Comparison of ENCODE assay signal across 19 cellular contexts in the genomic region with DNA sequence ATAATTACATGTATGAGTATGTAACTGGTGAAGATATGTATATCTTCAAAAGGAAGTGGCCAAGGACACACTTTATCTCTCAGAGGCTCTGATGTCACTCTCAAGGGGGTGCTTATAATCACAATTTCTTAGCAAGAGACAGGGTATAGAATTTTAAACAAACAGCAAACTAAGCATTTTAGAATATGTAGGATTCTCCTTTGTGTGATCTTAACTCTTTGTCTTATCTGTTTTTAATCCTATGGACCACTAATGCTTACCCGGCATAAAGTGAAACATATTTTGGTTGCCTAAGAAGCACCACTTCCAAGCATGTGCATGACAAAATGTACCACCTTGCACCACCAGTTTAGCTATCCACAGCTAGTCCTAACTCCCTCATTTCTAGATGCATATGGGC. TPM values are rescaled to one million over a fixed set of nuclear protein-coding genes. Genes with fewer than 3 reads are reported as not detected.
DNase-seq lines count a peak whose midpoint lies in the region; ATAC-seq and TF ChIP-seq lines count a peak whose summit lies in the region.
"Had no signal": no experiment of that assay in that cellular context is flagged by ENCODE, and none has a peak within 500 bp of the region (broad histone marks: within the 10 kb centered on the region; RNA-seq: fewer than 3 reads in every experiment).

No MANE protein-coding gene starts in this region.

- H3K27me3 Mint-ChIP-seq in activated T-cell treated with anti-CD3 and anti-CD28 coated beads, Interleukin-2, amount 50 U/mL, for 24 hours: no peaks in the 10 kb centered on the region
- no peaks in the 10 kb centered on the region for H3K27me3 Mint-ChIP-seq in CD8-positive, alpha-beta T cell (ENCODE audit: low read depth)
- no peaks in the 10 kb centered on the region for H3K27me3 Mint-ChIP-seq in activated CD8-positive, alpha-beta T cell treated with anti-CD3 and anti-CD28 coated beads for 36 hours
- no peaks in the 10 kb centered on the region for H3K27me3 Mint-ChIP-seq in naive thymus-derived CD8-positive, alpha-beta T cell
- no peaks in the 10 kb centered on the region for H3K27me3 Mint-ChIP-seq in Caco-2 (ENCODE audit: insufficient read depth, unreplicated experiment)

- H3K9me3 ChIP-seq in CD8-positive, alpha-beta T cell (ENCODE audit: low read length): no peaks in the 10 kb centered on the region
- H3K9me3 ChIP-seq in Caco-2 (no peaks in the 10 kb centered on the region), stomach (no peaks in the 10 kb centered on the region)
- H3K9me3 ChIP-seq: body of pancreas, SJCRH30 had no signal

- H3K4me3 ChIP-seq in CD8-positive, alpha-beta T cell (ENCODE audit: low read depth, low read length): no peak overlapping the region
- no peak overlapping the region for H3K4me3 ChIP-seq in Caco-2 (ENCODE audit: low read depth, low read length)
- no peak overlapping the region for H3K4me3 ChIP-seq in stomach
- H3K4me3 ChIP-seq: body of pancreas, dorsolateral prefrontal cortex, SJCRH30 had no signal

- TF ChIP-seq EP300 in stomach (IDR thresholded peaks at IDR 0.05): no peak

- H3K36me3 ChIP-seq in CD8-positive, alpha-beta T cell (ENCODE audit: insufficient read depth, low read length): no peaks in the 10 kb centered on the region
- H3K36me3 ChIP-seq in Caco-2 (ENCODE audit: control insufficient read depth, insufficient read depth, low read length): no peaks in the 10 kb centered on the region
- H3K36me3 ChIP-seq in stomach: no peaks in the 10 kb centered on the region
- H3K36me3 ChIP-seq: SJCRH30 had no signal

- peaks cover 89% of the 10 kb centered on the region for H3K4me1 Mint-ChIP-seq in activated T-cell treated with anti-CD3 and anti-CD28 coated beads, Interleukin-2, amount 50 U/mL, for 24 hours (ENCODE audit: low read depth)
- peaks cover 84% of the 10 kb centered on the region for H3K4me1 Mint-ChIP-seq in CD8-positive, alpha-beta T cell (ENCODE audit: low read depth)
- H3K4me1 Mint-ChIP-seq in activated CD8-positive, alpha-beta T cell treated with anti-CD3 and anti-CD28 coated beads for 36 hours (ENCODE audit: low read depth): peaks cover 80% of the 10 kb centered on the region
- H3K4me1 Mint-ChIP-seq in naive thymus-derived CD8-positive, alpha-beta T cell: peaks cover 30 to 87% (median 80%) of the 10 kb centered on the region in 4 donors
- H3K4me1 Mint-ChIP-seq in Caco-2 (ENCODE audit: low read depth, unreplicated experiment): peaks cover 15% of the 10 kb centered on the region

- H3K27ac Mint-ChIP-seq in activated T-cell treated with anti-CD3 and anti-CD28 coated beads, Interleukin-2, amount 50 U/mL, for 24 hours: peak overlapping the region; percentile 63
- H3K27ac Mint-ChIP-seq in CD8-positive, alpha-beta T cell: peak overlapping the region; percentile 84
- peak overlapping the region; percentile 72 for H3K27ac Mint-ChIP-seq in activated CD8-positive, alpha-beta T cell treated with anti-CD3 and anti-CD28 coated beads for 36 hours
- H3K27ac Mint-ChIP-seq in naive thymus-derived CD8-positive, alpha-beta T cell: peak overlapping the region; percentile 11 to 96 (median 88)
- H3K27ac Mint-ChIP-seq in Caco-2 (ENCODE audit: unreplicated experiment): no peak overlapping the region

- TF ChIP-seq POLR2A in stomach (IDR thresholded peaks at IDR 0.05): no peak

- no peak for ATAC-seq in CD8-positive, alpha-beta T cell
- no peak for ATAC-seq in activated CD8-positive, alpha-beta T cell treated with anti-CD3 and anti-CD28 coated beads for 36 hours
- ATAC-seq in naive thymus-derived CD8-positive, alpha-beta T cell: no peak
- ATAC-seq in esophagus mucosa: no peak
- ATAC-seq: body of pancreas, HCT116 had no signal

- no peak for TF ChIP-seq CTCF in CD8-positive, alpha-beta T cell (IDR thresholded peaks at IDR 0.05)
- TF ChIP-seq CTCF in activated CD8-positive, alpha-beta T cell treated with anti-CD3 and anti-CD28 coated beads for 36 hours (IDR thresholded peaks at IDR 0.05): no peak
- TF ChIP-seq CTCF in Caco-2 (IDR thresholded peaks at IDR 0.05; ENCODE audit: insufficient read depth in 1 of 2, low read depth in 1 of 2, low read length in 1 of 2, severe bottlenecking in 1 of 2, unreplicated experiment in 1 of 2): no peak
- no peak for TF ChIP-seq CTCF in stomach (IDR thresholded peaks at IDR 0.05)

- intact Hi-C loops in CD8-positive, alpha-beta T cell (cut with DNase I, micrococcal nuclease): no loop called here
- intact Hi-C loops in activated CD8-positive, alpha-beta T cell treated with anti-CD3 and anti-CD28 coated beads for 36 hours (cut with micrococcal nuclease): no loop called here
- intact Hi-C loops in Caco-2 (cut with micrococcal nuclease; ENCODE audit: unreplicated experiment) (no loop called here), stomach (cut with DNase I; ENCODE audit: low total_unique reads) (no loop called here)

- CTCF ChIA-PET in CD8-positive, alpha-beta T cell (lab: Charles Lee): interaction anchor here (0.8 kb wide), 1 partner anchor 77 kb away, joined by 4 read pairs; no protein-coding TSS in a partner anchor
- CTCF ChIA-PET in activated CD8-positive, alpha-beta T cell treated with anti-CD3 and anti-CD28 coated beads for 36 hours (lab: Charles Lee): interaction anchor here (1.0 kb wide), 1 partner anchor 13 kb away, joined by 4 read pairs; no protein-coding TSS in a partner anchor
- CTCF ChIA-PET in Caco-2 (lab: Charles Lee): no interaction called here

- POLR2A ChIA-PET in CD8-positive, alpha-beta T cell (lab: Charles Lee): interaction anchor here (0.7 to 10.1 kb wide), 3 partner anchors 8 to 20 kb away, joined by 3 to 108 read pairs (median 3); partner anchors contain the start of gene MBNL1
- POLR2A ChIA-PET in activated CD8-positive, alpha-beta T cell treated with anti-CD3 and anti-CD28 coated beads for 36 hours (lab: Charles Lee): interaction anchor here (1.6 to 5.6 kb wide), 2 partner anchors 8 to 15 kb away, joined by 4 to 81 read pairs; partner anchors contain the start of gene MBNL1
- POLR2A ChIA-PET in naive thymus-derived CD8-positive, alpha-beta T cell (lab: Charles Lee): interaction anchor here (0.6 to 12.9 kb wide), 4 partner anchors 9 to 781 kb away, joined by 5 to 194 read pairs (median 65); partner anchors contain the start of gene MBNL1
- POLR2A ChIA-PET in Caco-2 (lab: Charles Lee): no interaction called here

- no TSS peak for BruUV-seq in Caco-2 (replicated peaks; lab: Mats Ljungman, UMichigan)

- 87 to 97% (median 93%) methylated on average over 1 of the region's 1 CpG for WGBS in stomach, 5 donors

- H3K27me3 ChIP-seq in CD8-positive, alpha-beta T cell (ENCODE audit: insufficient read depth, low read length): no peaks in the 10 kb centered on the region
- H3K27me3 ChIP-seq in Caco-2 (replicated peaks; ENCODE audit: control insufficient read depth, insufficient read depth, low read length) (no peaks in the 10 kb centered on the region), stomach (no peaks in the 10 kb centered on the region)
- H3K27me3 ChIP-seq: body of pancreas, dorsolateral prefrontal cortex, SJCRH30 had no signal

- peaks cover 5% of the 10 kb centered on the region for H3K9me3 Mint-ChIP-seq in activated T-cell treated with anti-CD3 and anti-CD28 coated beads, Interleukin-2, amount 50 U/mL, for 24 hours
- no peaks in the 10 kb centered on the region for H3K9me3 Mint-ChIP-seq in CD8-positive, alpha-beta T cell
- H3K9me3 Mint-ChIP-seq in activated CD8-positive, alpha-beta T cell treated with anti-CD3 and anti-CD28 coated beads for 36 hours: peaks cover 5% of the 10 kb centered on the region
- H3K9me3 Mint-ChIP-seq in naive thymus-derived CD8-positive, alpha-beta T cell: peaks cover 0 to 4% (median 0%) of the 10 kb centered on the region in 9 donors
- no peaks in the 10 kb centered on the region for H3K9me3 Mint-ChIP-seq in Caco-2 (ENCODE audit: unreplicated experiment)

- peaks cover 2% of the 10 kb centered on the region for H3K36me3 Mint-ChIP-seq in activated T-cell treated with anti-CD3 and anti-CD28 coated beads, Interleukin-2, amount 50 U/mL, for 24 hours (ENCODE audit: low read depth)
- peaks cover 15% of the 10 kb centered on the region for H3K36me3 Mint-ChIP-seq in CD8-positive, alpha-beta T cell
- peaks cover 20% of the 10 kb centered on the region for H3K36me3 Mint-ChIP-seq in activated CD8-positive, alpha-beta T cell treated with anti-CD3 and anti-CD28 coated beads for 36 hours (ENCODE audit: low read depth)
- peaks cover 0 to 11% (median 6%) of the 10 kb centered on the region in 3 donors for H3K36me3 Mint-ChIP-seq in naive thymus-derived CD8-positive, alpha-beta T cell
- H3K36me3 Mint-ChIP-seq in Caco-2 (ENCODE audit: insufficient read depth, unreplicated experiment): no peaks in the 10 kb centered on the region

- H3K4me1 ChIP-seq in CD8-positive, alpha-beta T cell (ENCODE audit: insufficient read depth, low read length): peaks cover 78% of the 10 kb centered on the region
- H3K4me1 ChIP-seq in Caco-2 (peaks cover 24% of the 10 kb centered on the region), stomach (peaks cover 10 to 55% (median 22%) of the 10 kb centered on the region in 4 donors)
- H3K4me1 ChIP-seq: SJCRH30 had no signal

- H3K4me3 Mint-ChIP-seq in activated T-cell treated with anti-CD3 and anti-CD28 coated beads, Interleukin-2, amount 50 U/mL, for 24 hours: peak overlapping the region; percentile 16
- H3K4me3 Mint-ChIP-seq in CD8-positive, alpha-beta T cell: peak overlapping the region; percentile 51
- H3K4me3 Mint-ChIP-seq in activated CD8-positive, alpha-beta T cell treated with anti-CD3 and anti-CD28 coated beads for 36 hours: peak overlapping the region; percentile 3
- peak overlapping the region in 9 of 10 donors; percentile 29 to 82 (median 50) for H3K4me3 Mint-ChIP-seq in naive thymus-derived CD8-positive, alpha-beta T cell
- H3K4me3 Mint-ChIP-seq in Caco-2 (ENCODE audit: unreplicated experiment): no peak overlapping the region

- DNase-seq in activated T-cell treated with anti-CD3 and anti-CD28 coated beads, Interleukin-2, amount 50 U/mL, for 24 hours: no peak
- DNase-seq in activated T-cell treated with anti-CD3 and anti-CD28 coated beads for 4 hours (no peak), Caco-2 (no peak), stomach (no peak)
- no peak for DNase-seq in CD8-positive, alpha-beta T cell
- no peak for DNase-seq in activated CD8-positive, alpha-beta T cell treated with anti-CD3 and anti-CD28 coated beads for 36 hours
- no peak for DNase-seq in naive thymus-derived CD8-positive, alpha-beta T cell
- DNase-seq: activated CD4-positive, CD25-positive, alpha-beta regulatory T cell; body of pancreas; Calu3; dorsolateral prefrontal cortex; NCI-H1436; NCI-H2081 treated with DMSO at 0.1 percent for 48 hours; NCI-H345; NCI-H748 treated with DMSO at 0.1 percent for 48 hours; SJCRH30 had no signal

- no peak overlapping the region for H3K27ac ChIP-seq in CD8-positive, alpha-beta T cell (ENCODE audit: low read depth, low read length)
- no peak overlapping the region for H3K27ac ChIP-seq in stomach
- H3K27ac ChIP-seq: body of pancreas, KMS-11, SJCRH30 had no signal

RNA-seq across cellular contexts. Expression of gene MBNL1, which starts 8.2 kb away (rescaled TPM):
- 100 to 1,000 TPM; 515 to 529 TPM for total RNA-seq in CD8-positive, alpha-beta T cell
- 100 to 1,000 TPM; 341 to 360 TPM for total RNA-seq in activated CD8-positive, alpha-beta T cell treated with anti-CD3 and anti-CD28 coated beads for 36 hours
- 100 to 1,000 TPM; 419 to 423 TPM for total RNA-seq in naive thymus-derived CD8-positive, alpha-beta T cell
- 100 to 1,000 TPM; 298 to 370 (median 331) TPM for polyA plus RNA-seq in naive thymus-derived CD8-positive, alpha-beta T cell
- 95.4 TPM for total RNA-seq in esophagus mucosa
- 67.1 and 68.6 TPM in 2 replicates for total RNA-seq in Caco-2 (2022)
- total RNA-seq in stomach: 100 to 1,000 TPM in 4 of 5 donors, 10 to 100 TPM in 1; 95.0 to 379 (median 325) TPM
- 10 to 100 TPM; 25.7 to 39.3 (median 29.2) TPM for polyA plus RNA-seq in stomach
